ENCODE assay signal across 12 cellular contexts in the genomic region with DNA sequence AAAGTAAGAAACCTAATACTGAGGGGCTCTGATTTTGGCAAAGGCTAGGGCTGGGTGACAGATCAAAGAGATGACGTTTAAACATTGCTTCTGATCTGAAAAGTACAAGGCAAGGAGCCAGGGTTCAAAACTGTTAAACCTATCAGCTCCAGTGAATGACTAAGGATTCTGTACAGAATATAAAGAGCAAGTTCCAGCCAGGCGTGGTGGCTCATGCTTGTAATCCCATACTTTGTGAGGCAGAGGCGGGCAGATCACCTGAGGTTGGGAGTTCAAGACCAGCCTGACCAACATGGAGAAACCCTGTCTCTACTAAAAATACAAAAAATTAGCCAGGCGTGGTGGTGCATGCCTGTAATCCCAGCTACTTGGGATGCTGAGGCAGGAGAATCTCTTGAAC. TPM values are rescaled to one million over a fixed set of nuclear protein-coding genes. Genes with fewer than 3 reads are reported as not detected.
"Had no signal": no experiment of that assay in that cellular context is flagged by ENCODE, and none has a peak within 500 bp of the region (broad histone marks: within the 10 kb centered on the region; RNA-seq: fewer than 3 reads in every experiment).

No MANE protein-coding gene starts in this region.

RNA-seq across cellular contexts. Expression of a gene that starts 55.6 kb away (rescaled TPM):
- total RNA-seq: activated B cell treated with CpG ODN at 0.5 μM for 24 hours; activated CD4-positive, alpha-beta memory T cell treated with anti-CD3 and anti-CD28 coated beads for 36 hours; activated naive CD4-positive, alpha-beta T cell treated with anti-CD3 and anti-CD28 coated beads for 36 hours; activated naive CD8-positive, alpha-beta T cell treated with anti-CD3 and anti-CD28 coated beads for 36 hours; activated T-helper 1 cell treated with anti-CD3 and anti-CD28 coated beads, Interleukin-12 subunit alpha, Interleukin-12 subunit beta, Interleukin-2, Interleukin-4 antibody, amounts not matched to agents 30 ng/mL and 10 ng/mL and 1 ng/mL, durations not matched to agents 14 hours and 24 hours and 36 hours; aorta; breast epithelium; cardiac septum; MCF 10A; OCI-LY7; PC-9; Right ventricle myocardium superior had no signal
- polyA plus RNA-seq: aorta had no signal

RNA-seq across cellular contexts. Expression of a gene that starts 59.9 kb away (rescaled TPM):
- total RNA-seq: cardiac septum, MCF 10A, OCI-LY7, PC-9 had no signal
- polyA plus RNA-seq: aorta had no signal
